In the genomic region with DNA sequence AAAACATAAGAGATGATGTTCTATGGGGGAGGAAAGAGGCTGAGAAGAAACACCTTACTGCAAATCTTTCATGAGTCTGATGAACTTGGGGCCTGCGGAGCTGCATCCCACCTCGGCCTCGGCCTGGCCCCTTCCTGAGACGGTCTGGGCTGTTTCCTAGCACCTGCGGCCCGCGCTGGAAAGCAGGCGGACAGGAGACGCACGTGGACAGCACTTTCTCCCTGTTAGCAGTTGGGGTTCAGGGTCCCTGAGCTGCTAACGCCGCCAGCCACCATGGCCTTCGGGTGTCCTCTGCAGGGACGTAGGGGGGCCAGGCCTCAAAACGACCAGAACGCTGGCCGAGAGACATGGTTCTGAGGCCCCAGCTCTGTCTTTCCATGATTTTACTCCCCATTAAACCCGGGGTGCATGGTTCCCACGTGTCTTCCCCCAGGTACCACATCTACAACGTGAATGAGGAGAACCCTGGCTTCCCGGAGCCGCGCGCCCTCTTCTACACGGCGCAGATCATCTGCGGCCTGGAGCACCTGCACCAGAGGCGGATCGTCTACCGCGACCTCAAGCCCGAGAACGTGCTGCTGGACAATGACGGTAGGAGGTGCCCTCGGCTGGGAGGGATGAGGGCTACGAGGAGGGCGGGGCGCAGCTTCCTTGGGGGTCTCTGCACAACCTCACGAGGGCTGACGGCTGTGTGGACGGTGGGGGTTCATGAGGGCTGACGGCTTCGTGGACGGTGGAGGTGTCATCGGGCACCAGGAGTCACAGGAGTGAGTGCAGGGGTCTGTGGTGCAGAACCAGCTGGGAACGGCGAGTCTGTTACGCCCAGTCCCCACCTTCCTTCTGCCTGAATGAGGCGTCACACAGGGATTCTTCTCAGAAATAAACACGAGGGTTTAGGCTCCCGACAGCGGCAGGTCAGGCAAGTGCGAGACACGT, we compare ENCODE assay signal across 24 cellular contexts. TPM values are rescaled to one million over a fixed set of nuclear protein-coding genes. Genes with fewer than 3 reads are reported as not detected.
A peak's percentile ranks its signal among the peaks of the same experiment; 100 is the strongest.
DNase-seq lines count a peak whose midpoint lies in the region; ATAC-seq and TF ChIP-seq lines count a peak whose summit lies in the region.
"Had no signal": no experiment of that assay in that cellular context is flagged by ENCODE, and none has a peak within 500 bp of the region (broad histone marks: within the 10 kb centered on the region; RNA-seq: fewer than 3 reads in every experiment).

No MANE protein-coding gene starts in this region.

- peaks cover 3% of the 10 kb centered on the region; the same call in 1 of the 2 replicates for H3K9me3 ChIP-seq in BE2C
- no peaks in the 10 kb centered on the region for H3K9me3 ChIP-seq in Peyer's patch
- H3K9me3 ChIP-seq in right cardiac atrium (ENCODE audit: control insufficient read depth, low read length), result no peaks in the 10 kb centered on the region
- no peaks in the 10 kb centered on the region for H3K9me3 ChIP-seq in smooth muscle cell (replicated peaks; ENCODE audit: low read depth)
- H3K9me3 ChIP-seq: heart right ventricle, SK-N-SH had no signal

- H3K4me1 ChIP-seq in BE2C, result no peaks in the 10 kb centered on the region
- no peaks in the 10 kb centered on the region for H3K4me1 ChIP-seq in Peyer's patch
- H3K4me1 ChIP-seq in right cardiac atrium (ENCODE audit: control insufficient read depth, insufficient read depth, low read length), result no peaks in the 10 kb centered on the region
- no peaks in the 10 kb centered on the region for H3K4me1 ChIP-seq in smooth muscle cell (ENCODE audit: low read depth)
- H3K4me1 ChIP-seq: heart right ventricle had no signal

- intact Hi-C loops in right cardiac atrium (cut with DNase I) (no loop called here), sciatic nerve (cut with DNase I) (no loop called here)

- H4K20me1 ChIP-seq in smooth muscle cell (ENCODE audit: low read depth), result no peaks in the 10 kb centered on the region

- TF ChIP-seq POLR2A in Peyer's patch (IDR thresholded peaks at IDR 0.05), result no peak
- TF ChIP-seq POLR2A in erythroblast (IDR thresholded peaks at IDR 0.05; ENCODE audit: low read length), result no peak

- no peaks in the 10 kb centered on the region for H3K36me3 ChIP-seq in BE2C
- H3K36me3 ChIP-seq in Peyer's patch, result no peaks in the 10 kb centered on the region
- no peaks in the 10 kb centered on the region for H3K36me3 ChIP-seq in smooth muscle cell (ENCODE audit: low read depth)
- H3K36me3 ChIP-seq: heart right ventricle had no signal

- no peak overlapping the region for H3K4me2 ChIP-seq in smooth muscle cell
- H3K4me2 ChIP-seq: SK-N-SH had no signal

- ATAC-seq in right cardiac atrium, result peak in 1 of 2 donors; percentile 16
- ATAC-seq in sciatic nerve, result no peak
- no peak for ATAC-seq in GM21576 (IDR thresholded peaks at IDR 0.05; ENCODE audit: unreplicated experiment)
- ATAC-seq: naive thymus-derived CD8-positive, alpha-beta T cell; PC-3 had no signal

- no peaks in the 10 kb centered on the region for H3K79me2 ChIP-seq in smooth muscle cell (ENCODE audit: low read depth)

- no peak overlapping the region for H2AFZ ChIP-seq in smooth muscle cell (ENCODE audit: low read depth)

- H3F3A ChIP-seq in smooth muscle cell (ENCODE audit: low read depth), result no peaks in the 10 kb centered on the region

- H3K9ac ChIP-seq in smooth muscle cell (ENCODE audit: low read depth), result no peak overlapping the region
- H3K9ac ChIP-seq: SK-N-SH had no signal

- WGBS in right cardiac atrium, result 92% methylated on average over 54 of the region's 54 CpGs
- WGBS in smooth muscle cell (ENCODE audit: low lambda C conversion rate), result 97% methylated on average over 54 of the region's 54 CpGs

- H3K27ac ChIP-seq in Peyer's patch (no peak overlapping the region), right cardiac atrium (ENCODE audit: low read length) (no peak overlapping the region), smooth muscle cell (ENCODE audit: low read depth) (no peak overlapping the region)
- H3K27ac ChIP-seq: heart right ventricle had no signal

- no peak overlapping the region for H3K4me3 ChIP-seq in BE2C (ENCODE audit: low read depth, low read length)
- H3K4me3 ChIP-seq in Peyer's patch, result no peak overlapping the region
- no peak overlapping the region for H3K4me3 ChIP-seq in right cardiac atrium (ENCODE audit: low read length)
- H3K4me3 ChIP-seq in smooth muscle cell, result no peak overlapping the region
- H3K4me3 ChIP-seq: heart right ventricle had no signal

- no peak for TF ChIP-seq CTCF in BE2C (IDR thresholded peaks at IDR 0.05; ENCODE audit: low read depth, low read length)
- no peak for TF ChIP-seq CTCF in Peyer's patch (IDR thresholded peaks at IDR 0.05)
- TF ChIP-seq CTCF in smooth muscle cell (IDR thresholded peaks at IDR 0.05; ENCODE audit: borderline replicate concordance, insufficient read depth, poor library complexity, severe bottlenecking), result no peak

- H3K27me3 ChIP-seq in BE2C (no peaks in the 10 kb centered on the region), Peyer's patch (no peaks in the 10 kb centered on the region), right cardiac atrium (ENCODE audit: control insufficient read depth, insufficient read depth) (no peaks in the 10 kb centered on the region), smooth muscle cell (ENCODE audit: low read depth) (no peaks in the 10 kb centered on the region)
- H3K27me3 ChIP-seq: heart right ventricle had no signal

- DNase-seq in BE2C (peak; percentile 4), Peyer's patch (peak in 2 of 3 donors; percentile 37 to 41), right cardiac atrium (peak in 2 of 3 donors; percentile 20 to 40), sciatic nerve (ENCODE audit: low spot score) (peak; percentile 54), smooth muscle cell (lab: John Stamatoyannopoulos, UW; ENCODE audit: unreplicated experiment) (no peak), erythroblast (lab: John Stamatoyannopoulos, UW) (no peak)
- DNase-seq: activated CD8-positive, alpha-beta memory T cell treated with anti-CD3 and anti-CD28 coated beads, Interleukin-2, amount 50 U/mL, for 4 hours; activated naive CD4-positive, alpha-beta T cell treated with Interleukin-2 at 50 U/mL for 16 hours; DMS79 treated with DMSO at 0.1 percent for 48 hours; heart right ventricle; immature natural killer cell; KBM-7; mammary epithelial cell; NCI-H1694; NCI-H2227 treated with DMSO at 0.1 percent for 48 hours; NCI-H774; PC-3; SK-N-SH; stimulated activated CD4-positive, alpha-beta T cell treated with anti-CD3 and anti-CD28 coated beads, Interleukin-4, amount 100 ng/mL, for 4 hours; T1000 had no signal

RNA-seq across cellular contexts. Expression of a gene that starts 4.3 kb away (rescaled TPM):
- not detected for polyA plus RNA-seq in BE2C (2012; ENCODE audit: insufficient read depth, insufficient read length, low read depth)
- total RNA-seq in Peyer's patch (1 to 10 TPM in 1 of 4 donors, under 1 TPM in 1, not detected in 2; 0.88 to 1.7 TPM), right cardiac atrium (under 1 TPM in 2 of 4 donors, not detected in 2; 0.24 to 0.66 TPM), sciatic nerve (0.09 TPM), smooth muscle cell (not detected in 2 replicates)
- polyA plus RNA-seq in right cardiac atrium (0.43 TPM), smooth muscle cell (not detected in 2 replicates)
- total RNA-seq: naive thymus-derived CD8-positive, alpha-beta T cell; PC-3; subcutaneous adipose tissue had no signal
- polyA plus RNA-seq: immature natural killer cell; mammary epithelial cell; naive thymus-derived CD8-positive, alpha-beta T cell had no signal

RNA-seq across cellular contexts. Expression of a gene that starts 13.3 kb away (rescaled TPM):
- not detected for polyA plus RNA-seq in BE2C (2012; ENCODE audit: insufficient read depth, insufficient read length, low read depth)
- total RNA-seq in Peyer's patch, result not detected
- total RNA-seq in right cardiac atrium, result not detected
- polyA plus RNA-seq in right cardiac atrium, result not detected
- not detected for total RNA-seq in sciatic nerve
- not detected in 2 replicates for total RNA-seq in smooth muscle cell
- polyA plus RNA-seq in smooth muscle cell, result not detected in 2 replicates
- total RNA-seq: heart right ventricle; mammary epithelial cell; naive thymus-derived CD8-positive, alpha-beta T cell; PC-3; progenitor cell of endocrine pancreas; subcutaneous adipose tissue had no signal
- polyA plus RNA-seq: immature natural killer cell; mammary epithelial cell; naive thymus-derived CD8-positive, alpha-beta T cell; SK-N-SH had no signal

Comparison
In these comparisons a context has a peak if more than half of its experiments do, and no peak if none do; other contexts are left out.
1. DNase-seq: peak in BE2C (single experiment), Peyer's patch (2 of 3), right cardiac atrium (2 of 3) and sciatic nerve (single experiment); none in smooth muscle cell (single experiment) and erythroblast (0 of 2).